8 cellular contexts compared by ENCODE assay signal in the genomic region with DNA sequence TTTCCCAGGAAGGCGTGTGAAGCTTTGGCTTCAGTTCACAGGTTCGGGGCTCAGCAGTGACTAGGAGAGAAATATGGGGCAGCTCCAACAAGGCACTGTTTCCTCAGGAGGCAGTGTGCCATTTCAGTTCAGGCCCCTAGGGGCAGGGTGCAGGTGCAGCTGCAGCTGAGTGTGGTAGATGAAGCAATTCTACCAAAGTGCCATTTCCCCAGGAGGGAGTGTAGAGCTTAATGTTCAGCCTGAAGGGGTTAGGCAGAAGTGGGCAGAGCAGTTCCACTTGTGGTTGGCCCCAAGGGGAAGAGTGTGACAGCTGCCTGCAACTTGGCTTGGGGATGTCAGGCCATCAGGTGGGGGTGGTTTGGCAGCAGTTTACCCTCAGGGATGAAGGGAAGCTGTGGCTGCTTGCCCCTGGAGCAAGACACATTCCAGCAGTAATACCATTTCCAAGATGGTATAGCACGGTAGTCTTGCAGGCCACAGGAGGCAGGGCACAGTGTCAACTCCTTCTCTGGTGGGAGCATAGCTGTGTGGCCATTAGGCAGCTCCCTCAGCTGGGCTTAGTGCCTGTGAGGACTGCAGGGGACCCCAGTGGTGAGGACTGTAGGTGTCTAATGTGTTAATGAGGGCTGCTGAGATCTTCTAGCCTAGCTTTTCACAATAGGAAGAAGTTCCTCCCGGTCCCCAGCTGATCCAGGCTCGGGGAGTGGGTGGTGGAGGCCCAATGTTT. TPM values are rescaled to one million over a fixed set of nuclear protein-coding genes. Genes with fewer than 3 reads are reported as not detected.
DNase-seq lines count a peak whose midpoint lies in the region; ATAC-seq and TF ChIP-seq lines count a peak whose summit lies in the region.

No MANE protein-coding gene starts in this region.

- ATAC-seq in GM19438 (IDR thresholded peaks at IDR 0.05; ENCODE audit: low read depth, unreplicated experiment) = peak; percentile 98
- ATAC-seq in HG03354 (IDR thresholded peaks at IDR 0.05; ENCODE audit: poor library complexity, severe bottlenecking, unreplicated experiment) = peak; percentile 98
- ATAC-seq in left lung = peak; percentile 73

- H3K27ac ChIP-seq in Peyer's patch (no peak overlapping the region), left lung (no peak overlapping the region), coronary artery (no peak overlapping the region)

- TF ChIP-seq CTCF in GM12801 (IDR thresholded peaks at IDR 0.05; ENCODE audit: extremely low read depth, insufficient read length) (peak; percentile 63), Peyer's patch (IDR thresholded peaks at IDR 0.05) (peak in 5 of 6 experiments; percentile 3 to 40 (median 23)), left lung (IDR thresholded peaks at IDR 0.05) (no peak), coronary artery (IDR thresholded peaks at IDR 0.05) (no peak)

- no peak for TF ChIP-seq POLR2A in Peyer's patch (IDR thresholded peaks at IDR 0.05)

- peak in 2 of 3 donors; percentile 22 to 53 for DNase-seq in Peyer's patch
- no peak for DNase-seq in left lung
- DNase-seq in T-helper 9 cell = no peak
- DNase-seq in NCI-H146 (lab: John Stamatoyannopoulos, UW) = no peak
- no peak for DNase-seq in coronary artery (ENCODE audit: low spot score)

- H3K4me3 ChIP-seq in Peyer's patch = no peak overlapping the region
- no peak overlapping the region for H3K4me3 ChIP-seq in left lung
- no peak overlapping the region for H3K4me3 ChIP-seq in coronary artery

- no peaks in the 10 kb centered on the region for H3K4me1 ChIP-seq in Peyer's patch
- H3K4me1 ChIP-seq in left lung = peaks cover 0 to 8% of the 10 kb centered on the region in 2 donors

- no peaks in the 10 kb centered on the region for H3K9me3 ChIP-seq in Peyer's patch
- no peaks in the 10 kb centered on the region for H3K9me3 ChIP-seq in left lung

- intact Hi-C loops in left lung (cut with DNase I) = no loop called here

- H3K36me3 ChIP-seq in Peyer's patch (no peaks in the 10 kb centered on the region), left lung (no peaks in the 10 kb centered on the region)

- H3K27me3 ChIP-seq in Peyer's patch (no peaks in the 10 kb centered on the region), left lung (peaks cover 0 to 3% of the 10 kb centered on the region in 2 donors)

RNA-seq across cellular contexts. Expression of gene RGSL1, which starts 34.7 kb away (rescaled TPM):
- total RNA-seq in Peyer's patch (not detected), left lung (under 1 TPM in 1 of 2 donors, not detected in 1; 0.39 TPM)

Comparison
In these comparisons a context has a peak if more than half of its experiments do, and no peak if none do; other contexts are left out.
1. CTCF ChIP-seq: peak in GM12801 (single experiment) and Peyer's patch (5 of 6); none in left lung (0 of 2) and coronary artery (single experiment).
2. DNase-seq: peak in Peyer's patch (2 of 3); none in left lung (0 of 2), T-helper 9 cell (single experiment), NCI-H146 (single experiment) and coronary artery (single experiment).
3. Peak in every context shown above with its lines, with median percentiles within 50 percentile points of each other: ATAC-seq.